ENCODE assay signal across 8 cellular contexts in the genomic region with DNA sequence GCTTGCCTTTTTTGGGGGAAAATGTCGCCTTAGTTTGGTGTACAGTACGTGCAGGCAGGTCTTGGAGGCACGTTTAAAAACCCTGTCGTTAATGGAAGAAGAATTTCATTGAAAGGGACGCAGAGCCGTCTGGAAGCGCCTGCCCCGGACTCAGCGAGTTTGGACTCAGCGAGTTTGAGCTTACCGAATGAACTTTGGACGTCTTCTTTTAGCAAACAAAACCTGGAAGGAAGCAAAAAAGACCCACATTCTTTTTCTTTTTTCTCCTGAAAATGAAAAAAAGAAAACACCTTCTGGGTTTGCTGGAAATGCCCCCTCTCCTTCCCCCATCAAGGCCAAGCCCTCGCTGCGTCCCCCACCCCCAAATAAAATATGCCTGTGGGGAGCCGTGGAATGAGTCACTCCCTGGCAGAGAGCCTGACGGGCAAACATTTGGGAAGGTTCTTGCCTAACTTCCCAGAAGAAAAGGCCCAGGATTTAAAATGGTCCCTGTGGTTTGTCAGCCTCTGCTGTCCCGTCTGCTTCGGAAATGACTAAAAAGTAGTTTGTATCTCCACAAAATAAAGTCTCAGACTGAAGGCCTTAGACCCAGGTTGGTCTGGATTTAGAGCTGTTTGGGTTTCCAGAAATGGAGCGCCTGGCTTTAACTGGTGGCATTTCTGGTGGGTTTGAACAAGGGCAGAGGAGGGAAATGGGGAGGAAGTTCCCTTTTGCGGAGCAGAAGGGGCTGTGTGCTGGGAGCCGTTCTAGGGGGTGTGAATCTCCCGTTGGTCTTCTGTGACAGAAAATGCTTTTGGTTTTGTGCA. TPM values are rescaled to one million over a fixed set of nuclear protein-coding genes. Genes with fewer than 3 reads are reported as not detected.
A peak's percentile ranks its signal among the peaks of the same experiment; 100 is the strongest.
DNase-seq lines count a peak whose midpoint lies in the region; ATAC-seq and TF ChIP-seq lines count a peak whose summit lies in the region.

No MANE protein-coding gene starts in this region.

- H3K27ac ChIP-seq in HCT116 (ENCODE audit: low read depth, low read length) (peak overlapping the region; percentile 94), VCaP (peak overlapping the region; percentile 97), osteoblast (ENCODE audit: low read depth, low read length) (peak overlapping the region; percentile 99)

- RAD21 ChIA-PET in HCT116 (lab: Charles Lee; ENCODE audit: low non-redundant PET in 1 of 2, low total read pairs in 2 of 2, uncharacterized antibody in 2 of 2, unreplicated experiment in 2 of 2) = no interaction called here

- H4K20me1 ChIP-seq in HCT116 (ENCODE audit: insufficient read depth) (peaks cover 5% of the 10 kb centered on the region; the same call in 1 of the 2 replicates), osteoblast (ENCODE audit: insufficient read depth, low read length) (peaks cover 4% of the 10 kb centered on the region)

- no peaks in the 10 kb centered on the region for H3K27me3 ChIP-seq in HCT116 (ENCODE audit: insufficient read depth, low read length)
- no peaks in the 10 kb centered on the region for H3K27me3 ChIP-seq in osteoblast (ENCODE audit: insufficient read depth, low read length)

- H2AFZ ChIP-seq in HCT116 (ENCODE audit: low read depth, low read length, poor library complexity, severe bottlenecking) (no peak overlapping the region), osteoblast (ENCODE audit: low read length) (no peak overlapping the region)

- POLR2A ChIA-PET in HCT116 (lab: Charles Lee) = no interaction called here

- DNase-seq in AG09319 (ENCODE audit: extremely low read depth, low read depth) (peak; percentile 67), HCT116 (ENCODE audit: low read depth, low spot score) (peak; percentile 54), foreskin fibroblast (peak; percentile 89 to 94), osteoblast (ENCODE audit: insufficient read length, low spot score, missing footprints) (peak; percentile 97), GM20000 (ENCODE audit: low spot score) (no peak)

- peak overlapping the region; percentile 66 to 93 for H3K4me3 ChIP-seq in HCT116 (replicated peaks in 1 of 2; ENCODE audit: low read depth in 1 of 2, low read length in 2 of 2)
- H3K4me3 ChIP-seq in foreskin fibroblast (ENCODE audit: low read depth in 1 of 2, low read length in 2 of 2) = peak overlapping the region; percentile 89
- peak overlapping the region; percentile 90 for H3K4me3 ChIP-seq in osteoblast (ENCODE audit: insufficient read depth, low read length)

- TF ChIP-seq CTCF in AG09319 (IDR thresholded peaks at IDR 0.05; ENCODE audit: low read depth, low read length) = no peak
- no peak for TF ChIP-seq CTCF in HCT116 (IDR thresholded peaks at IDR 0.05 in 2 of 3, conservative IDR thresholded peaks at IDR 0.05 in 1 of 3; ENCODE audit: borderline replicate concordance in 1 of 3, insufficient read depth in 1 of 3, low read depth in 2 of 3, low read length in 2 of 3)
- no peak for TF ChIP-seq CTCF in VCaP (conservative IDR thresholded peaks at IDR 0.05)
- TF ChIP-seq CTCF in foreskin fibroblast (IDR thresholded peaks at IDR 0.05; ENCODE audit: low read depth, low read length) = no peak
- TF ChIP-seq CTCF in osteoblast (IDR thresholded peaks at IDR 0.05; ENCODE audit: extremely low read depth, low read depth, low read length) = no peak
- no peak for TF ChIP-seq CTCF in GM20000 (IDR thresholded peaks at IDR 0.05; ENCODE audit: extremely low read depth, missing control alignments)

- H3K9me2 ChIP-seq in HCT116 (ENCODE audit: insufficient read depth) = no peaks in the 10 kb centered on the region

- H3K9me3 ChIP-seq in HCT116 (ENCODE audit: control insufficient read depth in 1 of 2, insufficient read depth in 1 of 2, low read depth in 1 of 2, low read length in 2 of 2) (no peaks in the 10 kb centered on the region), osteoblast (ENCODE audit: low read depth, low read length) (no peaks in the 10 kb centered on the region)

- ATAC-seq in HCT116 (peak; percentile 42), HG03139 (IDR thresholded peaks at IDR 0.05; ENCODE audit: unreplicated experiment) (no peak), HG03135 (IDR thresholded peaks at IDR 0.05; ENCODE audit: unreplicated experiment) (no peak)

- CTCF ChIA-PET in HCT116 (lab: Charles Lee) = interaction anchor here (0.6 kb wide), 1 partner anchor 14 kb away, joined by 3 read pairs; no protein-coding TSS in a partner anchor

- H3K4me2 ChIP-seq in HCT116 (ENCODE audit: low read length) (peak overlapping the region; percentile 69), osteoblast (ENCODE audit: insufficient read depth, low read length) (peak overlapping the region; percentile 92)

- H3K9ac ChIP-seq in HCT116 (ENCODE audit: low read length) = peak overlapping the region; percentile 87

- H3K36me3 ChIP-seq in HCT116 (ENCODE audit: control insufficient read depth in 1 of 2, insufficient read depth in 2 of 2, low read length in 2 of 2) = no peaks in the 10 kb centered on the region
- peaks cover 13% of the 10 kb centered on the region for H3K36me3 ChIP-seq in osteoblast (ENCODE audit: insufficient read depth, low read length)

- intact Hi-C loops in HCT116 (cut with micrococcal nuclease) = loop anchor here (5.0 kb wide), 2 partner anchors 48 to 127 kb away; no protein-coding TSS in a partner anchor

- TF ChIP-seq POLR2A in HCT116 (IDR thresholded peaks at IDR 0.05; ENCODE audit: borderline replicate concordance, extremely low read depth, insufficient read depth, insufficient read length) = no peak

- TF ChIP-seq RAD21 in HCT116 (IDR thresholded peaks at IDR 0.05; ENCODE audit: low read depth) = no peak

- H3K79me2 ChIP-seq in HCT116 (ENCODE audit: insufficient read depth, low read length) (peaks cover 64% of the 10 kb centered on the region), osteoblast (ENCODE audit: insufficient read depth, low read length) (peaks cover 64% of the 10 kb centered on the region)

- H3K4me1 ChIP-seq in HCT116 (ENCODE audit: control insufficient read depth in 1 of 2, insufficient read depth in 2 of 2, low read length in 2 of 2) = peaks cover 31 to 49% of the 10 kb centered on the region in 2 experiments
- peaks cover 65% of the 10 kb centered on the region for H3K4me1 ChIP-seq in osteoblast (ENCODE audit: insufficient read depth, low read length)

- BruUV-seq in HCT116 (replicated peaks; lab: Mats Ljungman, UMichigan) = TSS peak; percentile 40

TF ChIP-seq in HCT116, 20 proteins besides CTCF, POLR2A, EP300 and RAD21:
- no peak for TF ChIP-seq ATF3 (IDR thresholded peaks at IDR 0.05)
- peak; percentile 40; the same call in 1 of the 2 replicates for TF ChIP-seq POLR2AphosphoS5 (IDR thresholded peaks at IDR 0.05; ENCODE audit: low read depth, low read length)
- peak; percentile 25 for TF ChIP-seq YY1 (IDR thresholded peaks at IDR 0.05; ENCODE audit: extremely low read depth, insufficient replicate concordance, low read depth, low read length)

RNA-seq across cellular contexts. Expression of gene NEK6, which starts 1.7 kb away (rescaled TPM):
- total RNA-seq in HCT116 (2021; ENCODE audit: unreplicated experiment) (40.8 TPM), osteoblast (128 and 130 TPM in 2 replicates)
- 55.8 and 65.2 TPM in 2 replicates for polyA plus RNA-seq in HCT116 (2012)
